In genomic region chr2:68806511-68807109, GRCh38 we compare ENCODE assay signal across 11 cellular contexts.
A peak's percentile ranks its signal among the peaks of the same experiment; 100 is the strongest.
DNase-seq lines count a peak whose midpoint lies in the region; ATAC-seq and TF ChIP-seq lines count a peak whose summit lies in the region.
"Had no signal": no experiment of that assay in that cellular context is flagged by ENCODE, and none has a peak within 500 bp of the region (broad histone marks: within the 10 kb centered on the region; RNA-seq: fewer than 3 reads in every experiment).

No MANE protein-coding gene starts in this region.

- H3K36me3 ChIP-seq in colonic mucosa (no peaks in the 10 kb centered on the region), neural progenitor cell (no peaks in the 10 kb centered on the region)

- H3K27me3 ChIP-seq in foreskin keratinocyte (no peaks in the 10 kb centered on the region), colonic mucosa (no peaks in the 10 kb centered on the region), neural progenitor cell (no peaks in the 10 kb centered on the region)

- H3F3A ChIP-seq in neural progenitor cell (ENCODE audit: low read depth), result no peaks in the 10 kb centered on the region

- no peak overlapping the region for H3K9ac ChIP-seq in colonic mucosa (ENCODE audit: low read depth in 2 of 2, low read length in 2 of 2)
- no peak overlapping the region for H3K9ac ChIP-seq in neural progenitor cell

- DNase-seq in AG08395 (ENCODE audit: low spot score), result peak; percentile 66
- no peak for DNase-seq in HFFc6
- DNase-seq in amniotic epithelial cell (ENCODE audit: low read depth), result peak; percentile 86
- peak in 1 of 2 donors; percentile 53 for DNase-seq in foreskin keratinocyte
- no peak for DNase-seq in colonic mucosa
- DNase-seq in SIG-M5 (lab: John Stamatoyannopoulos, UW), result no peak
- no peak for DNase-seq in coronary artery (ENCODE audit: low spot score)
- DNase-seq in neural progenitor cell (ENCODE audit: low spot score), result no peak
- DNase-seq: activated T-cell treated with anti-CD3 and anti-CD28 coated beads, Interleukin-2, amount 50 U/mL, for 72 hours; dorsolateral prefrontal cortex; NCI-H1436 had no signal

- H3K4me3 ChIP-seq in colonic mucosa (no peak overlapping the region), coronary artery (no peak overlapping the region), neural progenitor cell (no peak overlapping the region)
- H3K4me3 ChIP-seq: dorsolateral prefrontal cortex had no signal

- H3K4me1 ChIP-seq in foreskin keratinocyte (peaks cover 50% of the 10 kb centered on the region), colonic mucosa (no peaks in the 10 kb centered on the region), neural progenitor cell (peaks cover 6% of the 10 kb centered on the region)

- H3K9me3 ChIP-seq in colonic mucosa (no peaks in the 10 kb centered on the region), neural progenitor cell (ENCODE audit: low read depth) (no peaks in the 10 kb centered on the region)

- peaks cover 15% of the 10 kb centered on the region for H3K27me3 Mint-ChIP-seq in HFFc6 (ENCODE audit: insufficient read depth)
- H3K27me3 Mint-ChIP-seq in neural progenitor cell (ENCODE audit: insufficient read depth, low read depth), result peaks cover 2% of the 10 kb centered on the region

- H2AFZ ChIP-seq in neural progenitor cell (replicated peaks), result no peak overlapping the region

- H3K27ac ChIP-seq in foreskin keratinocyte, result no peak overlapping the region
- no peak overlapping the region for H3K27ac ChIP-seq in colonic mucosa
- no peak overlapping the region for H3K27ac ChIP-seq in coronary artery
- H3K27ac ChIP-seq in neural progenitor cell, result no peak overlapping the region
- H3K27ac ChIP-seq: dorsolateral prefrontal cortex had no signal

- H3K36me3 Mint-ChIP-seq in HFFc6 (ENCODE audit: low read depth) (no peaks in the 10 kb centered on the region), neural progenitor cell (no peaks in the 10 kb centered on the region)

- H3K79me2 ChIP-seq in neural progenitor cell (ENCODE audit: low read depth), result no peaks in the 10 kb centered on the region

- H3K9me3 Mint-ChIP-seq in HFFc6 (no peaks in the 10 kb centered on the region), neural progenitor cell (no peaks in the 10 kb centered on the region)
- H3K9me3 Mint-ChIP-seq: activated T-cell treated with anti-CD3 and anti-CD28 coated beads, Interleukin-2, amount 50 U/mL, for 72 hours had no signal

- H3K27ac Mint-ChIP-seq in HFFc6 (peak overlapping the region; percentile 50; the same call in 1 of the 2 replicates), neural progenitor cell (no peak overlapping the region)

- H3K4me2 ChIP-seq in neural progenitor cell, result no peak overlapping the region

- peak; percentile 52 for ATAC-seq in foreskin keratinocyte
- ATAC-seq: activated T-cell treated with anti-CD3 and anti-CD28 coated beads, Interleukin-2, amount 50 U/mL, for 72 hours had no signal

- H3K4me3 Mint-ChIP-seq in HFFc6 (no peak overlapping the region), neural progenitor cell (no peak overlapping the region)
- H3K4me3 Mint-ChIP-seq: activated T-cell treated with anti-CD3 and anti-CD28 coated beads, Interleukin-2, amount 50 U/mL, for 72 hours had no signal

- H3K4me1 Mint-ChIP-seq in HFFc6 (ENCODE audit: low read depth) (peaks cover 33% of the 10 kb centered on the region), neural progenitor cell (no peaks in the 10 kb centered on the region)

- no peaks in the 10 kb centered on the region for H4K20me1 ChIP-seq in neural progenitor cell (ENCODE audit: low read depth)

- intact Hi-C loops in colonic mucosa (cut with DNase I), result no loop called here

- TF ChIP-seq CTCF in HFFc6 (IDR thresholded peaks at IDR 0.05) (no peak), foreskin keratinocyte (conservative IDR thresholded peaks at IDR 0.05) (no peak), colonic mucosa (IDR thresholded peaks at IDR 0.05) (no peak), coronary artery (IDR thresholded peaks at IDR 0.05) (no peak), neural progenitor cell (IDR thresholded peaks at IDR 0.05) (no peak)

Comparison
In these comparisons a context has a peak if more than half of its experiments do, and no peak if none do; other contexts are left out.
1. DNase-seq: peak in AG08395 (single experiment) and amniotic epithelial cell (single experiment); none in HFFc6 (single experiment), colonic mucosa (single experiment), SIG-M5 (single experiment), coronary artery (single experiment) and neural progenitor cell (single experiment).